In the genomic region with DNA sequence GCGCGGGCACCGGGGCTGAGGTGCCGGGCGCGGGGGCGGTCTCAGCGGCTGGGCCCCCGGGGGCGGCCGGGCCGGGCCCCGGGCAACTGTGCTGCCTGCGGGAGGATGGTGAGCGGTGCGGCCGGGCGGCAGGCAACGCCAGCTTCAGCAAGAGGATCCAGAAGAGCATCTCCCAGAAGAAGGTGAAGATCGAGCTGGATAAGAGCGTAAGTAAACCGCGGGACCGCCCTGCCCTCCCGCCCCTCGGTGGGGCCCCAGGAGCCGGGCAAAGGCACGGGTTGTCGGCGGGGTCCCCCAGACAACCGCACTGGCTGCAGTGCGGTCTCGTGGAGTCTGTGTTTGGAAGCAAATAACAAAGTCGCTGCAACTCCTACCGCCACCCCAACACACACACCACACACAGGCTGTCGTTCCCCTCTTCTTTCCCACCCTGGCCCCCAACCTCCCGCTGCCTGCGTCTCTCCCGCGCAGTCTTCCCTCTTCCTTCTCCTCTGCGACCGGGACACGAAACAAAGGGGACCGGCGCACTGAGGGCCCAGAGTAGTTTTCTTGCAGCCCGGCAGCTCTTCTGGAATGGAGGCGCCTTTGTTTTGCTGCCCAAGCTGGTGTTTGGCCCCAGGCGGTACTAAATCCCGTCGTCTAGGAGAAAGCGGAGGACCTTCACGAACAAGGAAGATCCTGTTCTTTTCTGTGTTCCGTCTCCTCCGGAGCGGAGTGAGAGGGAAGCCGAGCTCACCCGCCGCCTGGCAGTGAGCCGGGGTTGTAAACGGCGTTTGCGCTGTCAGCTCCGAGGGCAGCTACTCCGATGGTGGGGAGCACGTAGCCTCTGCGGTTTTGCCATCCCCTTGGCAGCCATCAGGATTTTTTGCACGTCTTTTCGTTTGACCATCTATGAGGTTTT, we compare ENCODE assay signal across 8 cellular contexts. TPM values are rescaled to one million over a fixed set of nuclear protein-coding genes. Genes with fewer than 3 reads are reported as not detected.
DNase-seq lines count a peak whose midpoint lies in the region; ATAC-seq, FAIRE-seq and TF ChIP-seq lines count a peak whose summit lies in the region.

No MANE protein-coding gene starts in this region.

- peaks cover 39% of the 10 kb centered on the region for H3K4me1 Mint-ChIP-seq in activated CD8-positive, alpha-beta memory T cell treated with anti-CD3 and anti-CD28 coated beads, Interleukin-2, amount 10 ng/mL, durations not matched to agents 7 days and 5 days

- peak overlapping the region; percentile 68 to 90 (median 86) for H3K4me3 ChIP-seq in H1 (ENCODE audit: extremely low read depth in 1 of 4, insufficient read depth in 2 of 4, low read depth in 3 of 4, low read length in 4 of 4)
- H3K4me3 ChIP-seq in mesendoderm (ENCODE audit: low read length) = peak overlapping the region; percentile 54

- H3K4me3 Mint-ChIP-seq in activated CD8-positive, alpha-beta memory T cell treated with anti-CD3 and anti-CD28 coated beads, Interleukin-2, amount 10 ng/mL, durations not matched to agents 7 days and 5 days = peak overlapping the region; percentile 98

- no peak overlapping the region for H3K4ac ChIP-seq in H1 (replicated peaks; ENCODE audit: insufficient read length, low read depth, low read length)
- no peak overlapping the region for H3K4ac ChIP-seq in mesendoderm (ENCODE audit: low read depth, low read length)

- H4K8ac ChIP-seq in H1 (ENCODE audit: extremely low read depth, insufficient read depth, low read length) (peak overlapping the region; percentile 87; the same call in 1 of the 2 replicates), mesendoderm (ENCODE audit: low read depth, low read length) (no peak overlapping the region)

- no peak overlapping the region for H3K14ac ChIP-seq in H1 (ENCODE audit: insufficient read length)

- 0 out of 4 replicates have a peak, but pooled peaks of 1 of the 3 experiments have one; percentile 0 for TF ChIP-seq CTCF in H1 (IDR thresholded peaks at IDR 0.05; ENCODE audit: control extremely low read depth in 1 of 3, insufficient read depth in 1 of 3, low read depth in 1 of 3, low read length in 3 of 3)

- H3K18ac ChIP-seq in H1 (ENCODE audit: extremely low read depth, low read length) (peak overlapping the region; percentile 89; the same call in 1 of the 2 replicates), mesendoderm (ENCODE audit: low read length) (no peak overlapping the region)

- TF ChIP-seq RAD21 in H1 (IDR thresholded peaks at IDR 0.05 in 1 of 2, conservative IDR thresholded peaks at IDR 0.05 in 1 of 2; ENCODE audit: low read depth in 2 of 2, low read length in 2 of 2) = no peak

- no peak overlapping the region for H2BK20ac ChIP-seq in H1 (ENCODE audit: low read length)

- H2AK5ac ChIP-seq in H1 (ENCODE audit: low read depth, low read length) = no peak overlapping the region
- no peak overlapping the region for H2AK5ac ChIP-seq in mesendoderm (ENCODE audit: low read length)

- no peaks in the 10 kb centered on the region for H4K20me1 ChIP-seq in H1 (replicated peaks in 1 of 2; ENCODE audit: control insufficient read depth in 1 of 2, insufficient read depth in 2 of 2, low read length in 2 of 2)

- no peak for FAIRE-seq in H1 (lab: Jason Lieb, UNC)

- WGBS in H1 (ENCODE audit: extremely low coverage in 1 of 2, insufficient coverage in 1 of 2, insufficient read length in 1 of 2, insufficient replicate concordance in 2 of 2, low coverage in 1 of 2, low lambda C conversion rate in 2 of 2, missing lambda C conversion rate in 1 of 2), 2 experiments = 1% methylated on average over 37 of the region's 68 CpGs; no CpG with 5 or more reads in 1 of the 2 experiments
- no CpG with 5 or more reads among the region's 68 CpGs for WGBS in mesendoderm (ENCODE audit: extremely low coverage, insufficient coverage, low lambda C conversion rate)

- 0 out of 2 replicates have a peak overlapping the region, but pooled peaks have one; percentile 30 for H3K27ac ChIP-seq in H1 (ENCODE audit: low read depth, low read length)
- peak overlapping the region; percentile 76 for H3K27ac ChIP-seq in mesendoderm (ENCODE audit: low read depth, low read length)

- ATAC-seq in GM18909 (IDR thresholded peaks at IDR 0.05; ENCODE audit: poor library complexity, unreplicated experiment) (peak; percentile 22), HG03139 (IDR thresholded peaks at IDR 0.05; ENCODE audit: unreplicated experiment) (peak; percentile 12)
- peak; percentile 15 for ATAC-seq in activated CD8-positive, alpha-beta memory T cell treated with anti-CD3 and anti-CD28 coated beads, Interleukin-2, amount 10 ng/mL, durations not matched to agents 7 days and 5 days

- H3K23me2 ChIP-seq in H1 (ENCODE audit: low read depth, low read length) = peaks cover 11% of the 10 kb centered on the region

- peak overlapping the region; percentile 77 for H2BK12ac ChIP-seq in H1 (ENCODE audit: low read depth, low read length)

- no peak for TF ChIP-seq EP300 in H1 (IDR thresholded peaks at IDR 0.05; ENCODE audit: borderline replicate concordance in 1 of 2, low read depth in 2 of 2, low read length in 2 of 2)

- H3K56ac ChIP-seq in H1 (replicated peaks; ENCODE audit: insufficient read length, low read depth, low read length) (no peak overlapping the region), mesendoderm (ENCODE audit: low read length) (peak overlapping the region; percentile 93)

- H3K36me3 ChIP-seq in H1 (ENCODE audit: control insufficient read depth in 2 of 4, insufficient read depth in 4 of 4, low read length in 3 of 4) (peaks cover 0 to 4% (median 0%) of the 10 kb centered on the region in 4 experiments; a peak in 1 of 8 replicates), mesendoderm (ENCODE audit: control insufficient read depth, insufficient read depth, low read length) (no peaks in the 10 kb centered on the region)

- H3K79me1 ChIP-seq in H1 (ENCODE audit: low read depth, low read length) = no peaks in the 10 kb centered on the region
- no peaks in the 10 kb centered on the region for H3K79me1 ChIP-seq in mesendoderm (ENCODE audit: low read length)

- DNase-seq in AML-193 (lab: John Stamatoyannopoulos, UW) (peak; percentile 39 to 53), NCI-H748 (lab: John Stamatoyannopoulos, UW; ENCODE audit: unreplicated experiment) (peak; percentile 60), H1 (ENCODE audit: low read depth in 1 of 2, low spot score in 2 of 2) (peak in 1 of 2 experiments; percentile 78), mesendoderm (peak; percentile 84)
- peak; percentile 74 for DNase-seq in activated CD8-positive, alpha-beta memory T cell treated with anti-CD3 and anti-CD28 coated beads, Interleukin-2, amount 10 ng/mL, durations not matched to agents 7 days and 5 days
- peak; percentile 10 to 17 for DNase-seq in stimulated activated CD8-positive, alpha-beta memory T cell treated with anti-CD3 and anti-CD28 coated beads, Interleukin-2, amount 100 ng/mL, for 48 hours (ENCODE audit: low read depth in 2 of 2)

- no peak overlapping the region for H4K91ac ChIP-seq in H1 (replicated peaks; ENCODE audit: insufficient read length, low read length)

- no peak overlapping the region for H2BK15ac ChIP-seq in H1 (ENCODE audit: low read length)
- H2BK15ac ChIP-seq in mesendoderm (replicated peaks; ENCODE audit: low read depth) = no peak overlapping the region

- no peaks in the 10 kb centered on the region for H3K9me3 ChIP-seq in H1 (ENCODE audit: insufficient read depth in 2 of 2, low read depth in 1 of 2, low read length in 1 of 2)

- H3K4me1 ChIP-seq in H1 (replicated peaks in 1 of 4; ENCODE audit: control insufficient read depth in 3 of 4, insufficient read depth in 4 of 4, low read length in 3 of 4) = no peaks in the 10 kb centered on the region; a peak in 1 of 7 replicates
- H3K4me1 ChIP-seq in mesendoderm (ENCODE audit: control insufficient read depth, low read depth, low read length) = no peaks in the 10 kb centered on the region

- CTCF ChIA-PET in activated CD8-positive, alpha-beta memory T cell treated with anti-CD3 and anti-CD28 coated beads, Interleukin-2, amount 10 ng/mL, durations not matched to agents 7 days and 5 days (lab: Charles Lee) = interaction anchor here (0.7 to 7.1 kb wide), 9 partner anchors 14 to 358 kb away, joined by 3 to 55 read pairs (median 4); partner anchors contain the start of gene HMGB2
- CTCF ChIA-PET in H1 (lab: Charles Lee; ENCODE audit: partially characterized antibody) = interaction anchor here (0.8 to 3.3 kb wide), 15 partner anchors 14 to 381 kb away, joined by 3 to 12 read pairs (median 4); partner anchors contain the start of gene HMGB2

- H3K23ac ChIP-seq in H1 (ENCODE audit: insufficient read length) (no peak overlapping the region), mesendoderm (ENCODE audit: low read length) (no peak overlapping the region)

- no peaks in the 10 kb centered on the region for H3K27me3 Mint-ChIP-seq in activated CD8-positive, alpha-beta memory T cell treated with anti-CD3 and anti-CD28 coated beads, Interleukin-2, amount 10 ng/mL, durations not matched to agents 7 days and 5 days

- TF ChIP-seq POLR2A in H1 (IDR thresholded peaks at IDR 0.05; ENCODE audit: control extremely low read depth in 1 of 2, low read depth in 2 of 2, low read length in 2 of 2) = peak in 1 of 2 experiments; percentile 67; a peak in 2 of 3 replicates

- H4K5ac ChIP-seq in H1 (ENCODE audit: insufficient read length, low read depth, low read length) (peak overlapping the region; percentile 15), mesendoderm (ENCODE audit: low read length) (no peak overlapping the region)

- peak overlapping the region; percentile 92 for H3K27ac Mint-ChIP-seq in activated CD8-positive, alpha-beta memory T cell treated with anti-CD3 and anti-CD28 coated beads, Interleukin-2, amount 10 ng/mL, durations not matched to agents 7 days and 5 days

- no peaks in the 10 kb centered on the region for H3K9me3 Mint-ChIP-seq in activated CD8-positive, alpha-beta memory T cell treated with anti-CD3 and anti-CD28 coated beads, Interleukin-2, amount 10 ng/mL, durations not matched to agents 7 days and 5 days (ENCODE audit: low read depth)

- H3K36me3 Mint-ChIP-seq in activated CD8-positive, alpha-beta memory T cell treated with anti-CD3 and anti-CD28 coated beads, Interleukin-2, amount 10 ng/mL, durations not matched to agents 7 days and 5 days = peaks cover 27% of the 10 kb centered on the region

- POLR2A ChIA-PET in H1 (lab: Charles Lee; ENCODE audit: partially characterized antibody) = interaction anchor here (0.6 to 6.6 kb wide), 6 partner anchors 13 to 40 kb away, joined by 3 to 123 read pairs (median 4); partner anchors contain the start of genes HMGB2 and SCRG1

- H3K79me2 ChIP-seq in H1 (ENCODE audit: control insufficient read depth in 1 of 2, insufficient read depth in 2 of 2, low read length in 2 of 2) = peaks cover 0 to 11% of the 10 kb centered on the region in 2 experiments; a peak in 2 of 4 replicates
- no peaks in the 10 kb centered on the region for H3K79me2 ChIP-seq in mesendoderm (ENCODE audit: control insufficient read depth, insufficient read depth, low read length)

- peak overlapping the region; percentile 97 to 98 for H3K4me2 ChIP-seq in H1 (ENCODE audit: insufficient read depth in 1 of 2, low read depth in 2 of 2, low read length in 2 of 2)
- H3K4me2 ChIP-seq in mesendoderm (ENCODE audit: low read length) = peak overlapping the region; percentile 84

- H2BK5ac ChIP-seq in H1 (ENCODE audit: low read depth, low read length) (no peak overlapping the region), mesendoderm (ENCODE audit: low read length) (no peak overlapping the region)

- H3K27me3 ChIP-seq in H1 (replicated peaks in 1 of 4; ENCODE audit: control insufficient read depth in 3 of 4, extremely low read depth in 1 of 4, insufficient read depth in 3 of 4, low read length in 3 of 4) = no peaks in the 10 kb centered on the region
- no peaks in the 10 kb centered on the region for H3K27me3 ChIP-seq in mesendoderm (ENCODE audit: insufficient read depth, low read length, poor library complexity)

- H3K9ac ChIP-seq in H1 (replicated peaks in 1 of 4; ENCODE audit: extremely low read depth in 1 of 4, low read depth in 3 of 4, low read length in 3 of 4) (peak overlapping the region; percentile 34 to 76 (median 71)), mesendoderm (ENCODE audit: low read length) (peak overlapping the region; percentile 88)

- no peak overlapping the region for H2BK120ac ChIP-seq in H1 (replicated peaks; ENCODE audit: low read depth, low read length)
- H2BK120ac ChIP-seq in mesendoderm (ENCODE audit: low read depth, low read length) = no peak overlapping the region

- peak overlapping the region; percentile 77 for H2AFZ ChIP-seq in H1 (ENCODE audit: low read length)

RNA-seq across cellular contexts. Expression of gene SAP30, which starts 0.8 kb away (rescaled TPM):
- total RNA-seq in activated CD8-positive, alpha-beta memory T cell treated with anti-CD3 and anti-CD28 coated beads, Interleukin-2, amount 10 ng/mL, durations not matched to agents 7 days and 5 days = 10 to 100 TPM; 32.7 to 34.0 TPM
- total RNA-seq in H1 (2021; fragmentation: NEBNext Ultra II Directional; extraction: Animal tissue kit (Norgen Biotek cat#: 25700)) = 17.9 and 21.1 TPM in 2 replicates
- polyA plus RNA-seq in H1 (2011; rRNA removed) = 4.9 and 7.7 TPM in 2 replicates
- polyA plus RNA-seq in H1 (2011; cell fraction: cytosol; rRNA removed) = 15.4 TPM
- polyA plus RNA-seq in H1 (2011; cell fraction: nucleus; rRNA removed) = 5.1 TPM
- polyA plus RNA-seq in H1 (2012, experiment 1 of 2) = 12.5 to 17.5 TPM (median 13.7 TPM) in 4 replicates
- polyA plus RNA-seq in H1 (2012, experiment 2 of 2) = 5.7 TPM
- 13.7 TPM for polyA plus RNA-seq in H1 (2013, experiment 1 of 2)
- polyA plus RNA-seq in H1 (2013, experiment 2 of 2) = 13.5 TPM
- polyA minus RNA-seq in H1 (2011; rRNA and poly(A)+ RNA removed) = 1.7 and 2.0 TPM in 2 replicates
- polyA minus RNA-seq in H1 (2011; cell fraction: cytosol; rRNA and poly(A)+ RNA removed) = 8.1 TPM
- 11.5 TPM for polyA minus RNA-seq in H1 (2011; cell fraction: nucleus; rRNA and poly(A)+ RNA removed)
- 10.3 TPM for polyA plus RNA-seq in mesendoderm (2013, experiment 1 of 2)
- 9.7 TPM for polyA plus RNA-seq in mesendoderm (2013, experiment 2 of 2)

RNA-seq across cellular contexts. Expression of gene SCRG1, which starts 27.4 kb away (rescaled TPM):
- not detected for total RNA-seq in activated CD8-positive, alpha-beta memory T cell treated with anti-CD3 and anti-CD28 coated beads, Interleukin-2, amount 10 ng/mL, durations not matched to agents 7 days and 5 days
- not detected in 2 replicates for total RNA-seq in H1 (2021; fragmentation: NEBNext Ultra II Directional; extraction: Animal tissue kit (Norgen Biotek cat#: 25700))
- polyA plus RNA-seq in H1 (2011; rRNA removed) = not detected in 2 replicates
- not detected for polyA plus RNA-seq in H1 (2011; cell fraction: cytosol; rRNA removed)
- polyA plus RNA-seq in H1 (2011; cell fraction: nucleus; rRNA removed) = not detected
- 0.09 TPM in 1 of 4 replicates, not detected in the others for polyA plus RNA-seq in H1 (2012, experiment 1 of 2)
- polyA plus RNA-seq in H1 (2012, experiment 2 of 2) = not detected
- not detected for polyA plus RNA-seq in H1 (2013, experiment 1 of 2)
- polyA plus RNA-seq in H1 (2013, experiment 2 of 2) = not detected
- not detected in 2 replicates for polyA minus RNA-seq in H1 (2011; rRNA and poly(A)+ RNA removed)
- polyA minus RNA-seq in H1 (2011; cell fraction: cytosol; rRNA and poly(A)+ RNA removed) = not detected
- not detected for polyA minus RNA-seq in H1 (2011; cell fraction: nucleus; rRNA and poly(A)+ RNA removed)
- not detected for polyA plus RNA-seq in mesendoderm (2013, experiment 1 of 2)
- not detected for polyA plus RNA-seq in mesendoderm (2013, experiment 2 of 2)

RNA-seq across cellular contexts. Expression of gene HMGB2, which starts 37.4 kb away (rescaled TPM):
- 100 to 1,000 TPM; 646 to 837 TPM for total RNA-seq in activated CD8-positive, alpha-beta memory T cell treated with anti-CD3 and anti-CD28 coated beads, Interleukin-2, amount 10 ng/mL, durations not matched to agents 7 days and 5 days
- 212 and 218 TPM in 2 replicates for total RNA-seq in H1 (2021; fragmentation: NEBNext Ultra II Directional; extraction: Animal tissue kit (Norgen Biotek cat#: 25700))
- polyA plus RNA-seq in H1 (2011; rRNA removed) = 33.4 and 54.7 TPM in 2 replicates
- polyA plus RNA-seq in H1 (2011; cell fraction: cytosol; rRNA removed) = 192 TPM
- polyA plus RNA-seq in H1 (2011; cell fraction: nucleus; rRNA removed) = 26.9 TPM
- polyA plus RNA-seq in H1 (2012, experiment 1 of 2) = 247 to 364 TPM (median 258 TPM) in 4 replicates
- 43.4 TPM for polyA plus RNA-seq in H1 (2012, experiment 2 of 2)
- polyA plus RNA-seq in H1 (2013, experiment 1 of 2) = 153 TPM
- polyA plus RNA-seq in H1 (2013, experiment 2 of 2) = 154 TPM
- polyA minus RNA-seq in H1 (2011; rRNA and poly(A)+ RNA removed) = 21.5 and 23.5 TPM in 2 replicates
- 55.7 TPM for polyA minus RNA-seq in H1 (2011; cell fraction: cytosol; rRNA and poly(A)+ RNA removed)
- polyA minus RNA-seq in H1 (2011; cell fraction: nucleus; rRNA and poly(A)+ RNA removed) = 32.2 TPM
- polyA plus RNA-seq in mesendoderm (2013, experiment 1 of 2) = 290 TPM
- polyA plus RNA-seq in mesendoderm (2013, experiment 2 of 2) = 291 TPM
